ENCODE assay signal across 8 cellular contexts in the genomic region with DNA sequence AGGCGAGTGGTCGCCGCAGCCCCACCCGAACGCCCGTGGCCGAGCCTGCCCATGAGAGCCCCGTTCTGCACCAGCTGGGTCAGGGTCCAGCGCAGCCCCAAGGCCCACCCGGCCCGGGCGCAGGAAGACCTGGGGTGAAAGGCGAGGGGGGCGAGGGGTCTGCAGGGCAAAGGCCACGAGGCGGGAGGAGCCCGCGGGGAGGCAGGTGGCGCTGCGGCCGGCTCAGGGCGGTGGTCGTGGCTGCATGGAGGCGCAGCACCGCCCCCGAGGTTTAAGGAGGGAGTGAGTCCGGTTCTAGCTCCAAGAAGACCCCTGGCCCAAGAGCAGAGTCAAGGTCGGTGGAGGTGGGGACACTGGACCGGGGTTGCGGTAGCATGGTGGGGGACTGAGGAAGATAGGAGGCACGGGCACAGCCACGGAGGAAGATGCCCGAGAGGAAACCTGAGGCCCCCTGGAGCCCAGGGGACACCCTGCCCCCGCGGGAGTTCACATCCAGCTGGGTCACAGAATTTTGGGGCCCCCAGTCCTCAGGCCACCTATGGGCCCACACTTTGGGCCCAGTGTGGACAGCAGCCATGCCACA. TPM values are rescaled to one million over a fixed set of nuclear protein-coding genes. Genes with fewer than 3 reads are reported as not detected.
DNase-seq lines count a peak whose midpoint lies in the region; ATAC-seq and TF ChIP-seq lines count a peak whose summit lies in the region.

No MANE protein-coding gene starts in this region.

- H3K27me3 Mint-ChIP-seq in CD8-positive, alpha-beta memory T cell: peaks cover 0 to 1% of the 10 kb centered on the region in 2 donors
- no peaks in the 10 kb centered on the region for H3K27me3 Mint-ChIP-seq in endodermal cell (ENCODE audit: insufficient read depth)
- no peaks in the 10 kb centered on the region for H3K27me3 Mint-ChIP-seq in osteocyte (ENCODE audit: unreplicated experiment)

- H3K4me1 Mint-ChIP-seq in CD8-positive, alpha-beta memory T cell: peaks cover 8 to 36% (median 9%) of the 10 kb centered on the region in 3 donors
- H3K4me1 Mint-ChIP-seq in endodermal cell (no peaks in the 10 kb centered on the region), osteocyte (ENCODE audit: unreplicated experiment) (peaks cover 10% of the 10 kb centered on the region)

- peak overlapping the region; percentile 94 for H3K4me2 ChIP-seq in OCI-LY7 (ENCODE audit: low read length)

- CTCF ChIA-PET in CD8-positive, alpha-beta memory T cell (lab: Charles Lee): interaction anchor here (0.6 to 3.9 kb wide), 21 partner anchors 9 to 370 kb away, joined by 3 to 33 read pairs (median 4); partner anchors contain the start of genes DENND6B, MAPK11 and SCO2
- CTCF ChIA-PET in OCI-LY7 (lab: Charles Lee; ENCODE audit: unreplicated experiment): no interaction called here

- no peak overlapping the region for H3K27ac ChIP-seq in CD8-positive, alpha-beta memory T cell (ENCODE audit: low read depth, low read length)
- peak overlapping the region; percentile 62 for H3K27ac ChIP-seq in OCI-LY7 (ENCODE audit: low read depth, low read length, poor library complexity, severe bottlenecking)
- no peak overlapping the region for H3K27ac ChIP-seq in endodermal cell (ENCODE audit: low read depth, low read length)

- no peaks in the 10 kb centered on the region for H3K9me3 ChIP-seq in CD8-positive, alpha-beta memory T cell (ENCODE audit: low read length)
- H3K9me3 ChIP-seq in OCI-LY7 (ENCODE audit: low read length) (no peaks in the 10 kb centered on the region), endodermal cell (ENCODE audit: control insufficient read depth, low read length) (no peaks in the 10 kb centered on the region)

- no peaks in the 10 kb centered on the region for H3K27me3 ChIP-seq in CD8-positive, alpha-beta memory T cell (ENCODE audit: insufficient read depth, low read length, poor library complexity, severe bottlenecking)
- H3K27me3 ChIP-seq in endodermal cell (ENCODE audit: control insufficient read depth, insufficient read depth, low read length, poor library complexity, severe bottlenecking): no peaks in the 10 kb centered on the region

- no TSS peak for BruUV-seq in OCI-LY7 (replicated peaks; lab: Mats Ljungman, UMichigan)

- DNase-seq in CD8-positive, alpha-beta memory T cell: no peak
- DNase-seq in OCI-LY7 (ENCODE audit: low spot score) (no peak), endodermal cell (no peak), osteocyte (ENCODE audit: extremely low spot score, unreplicated experiment) (no peak), cortex of kidney (lab: John Stamatoyannopoulos, UW) (no peak), NCI-H2081 (lab: John Stamatoyannopoulos, UW) (no peak), AML-193 (lab: John Stamatoyannopoulos, UW) (no peak)

- H3K4me3 ChIP-seq in CD8-positive, alpha-beta memory T cell (ENCODE audit: low read length): no peak overlapping the region
- H3K4me3 ChIP-seq in OCI-LY7 (ENCODE audit: low read depth, low read length, poor library complexity, severe bottlenecking): peak overlapping the region; percentile 81
- H3K4me3 ChIP-seq in endodermal cell (ENCODE audit: low read length): peak overlapping the region; percentile 86

- H3K9me3 Mint-ChIP-seq in CD8-positive, alpha-beta memory T cell: no peaks in the 10 kb centered on the region
- H3K9me3 Mint-ChIP-seq in endodermal cell (no peaks in the 10 kb centered on the region), osteocyte (ENCODE audit: unreplicated experiment) (no peaks in the 10 kb centered on the region)

- H2AFZ ChIP-seq in OCI-LY7 (ENCODE audit: low read length): no peak overlapping the region

- no peak overlapping the region for H3K9ac ChIP-seq in endodermal cell (ENCODE audit: extremely low read depth, low read length, poor library complexity, severe bottlenecking)

- no peaks in the 10 kb centered on the region for H4K20me1 ChIP-seq in OCI-LY7 (ENCODE audit: insufficient read depth, low read length)

- peaks cover under 1% of the 10 kb centered on the region; the same call in 1 of the 2 replicates for H3K79me2 ChIP-seq in OCI-LY7 (ENCODE audit: insufficient read depth, low read depth, low read length)

- peak overlapping the region in 6 of 7 donors; percentile 15 to 68 (median 54) for H3K4me3 Mint-ChIP-seq in CD8-positive, alpha-beta memory T cell
- H3K4me3 Mint-ChIP-seq in endodermal cell (peak overlapping the region; percentile 65), osteocyte (ENCODE audit: unreplicated experiment) (peak overlapping the region; percentile 26)

- H3K27ac Mint-ChIP-seq in CD8-positive, alpha-beta memory T cell: peak overlapping the region in 5 of 8 donors; percentile 21 to 79 (median 52)
- no peak overlapping the region for H3K27ac Mint-ChIP-seq in endodermal cell
- no peak overlapping the region for H3K27ac Mint-ChIP-seq in osteocyte (ENCODE audit: unreplicated experiment)

- no peak for ATAC-seq in GM19455 (IDR thresholded peaks at IDR 0.05; ENCODE audit: unreplicated experiment)

- TF ChIP-seq CTCF in OCI-LY7 (conservative IDR thresholded peaks at IDR 0.05; ENCODE audit: low read length): no peak
- TF ChIP-seq CTCF in endodermal cell (conservative IDR thresholded peaks at IDR 0.05): no peak
- TF ChIP-seq CTCF in osteocyte (IDR thresholded peaks at IDR 0.05): no peak

- H3K4me1 ChIP-seq in CD8-positive, alpha-beta memory T cell (ENCODE audit: insufficient read depth, low read length): peaks cover 28% of the 10 kb centered on the region
- peaks cover 41% of the 10 kb centered on the region for H3K4me1 ChIP-seq in OCI-LY7 (ENCODE audit: insufficient read depth, low read length, poor library complexity, severe bottlenecking)
- no peaks in the 10 kb centered on the region for H3K4me1 ChIP-seq in endodermal cell (ENCODE audit: control insufficient read depth, insufficient read depth, low read length)

- peaks cover 3% of the 10 kb centered on the region for H3K36me3 ChIP-seq in CD8-positive, alpha-beta memory T cell (ENCODE audit: insufficient read depth, low read length)
- peaks cover 31% of the 10 kb centered on the region for H3K36me3 ChIP-seq in OCI-LY7 (ENCODE audit: insufficient read depth, low read length)
- peaks cover 16% of the 10 kb centered on the region for H3K36me3 ChIP-seq in endodermal cell (ENCODE audit: control insufficient read depth, insufficient read depth, low read length)

- H3K36me3 Mint-ChIP-seq in CD8-positive, alpha-beta memory T cell: peaks cover 0 to 12% (median 5%) of the 10 kb centered on the region in 3 donors
- H3K36me3 Mint-ChIP-seq in endodermal cell (ENCODE audit: low read depth) (peaks cover 18% of the 10 kb centered on the region), osteocyte (ENCODE audit: unreplicated experiment) (no peaks in the 10 kb centered on the region)

- H3K9me2 ChIP-seq in OCI-LY7 (ENCODE audit: insufficient read depth, low read length): no peaks in the 10 kb centered on the region

- intact Hi-C loops in OCI-LY7 (cut with micrococcal nuclease; ENCODE audit: unreplicated experiment): loop anchor here (5.0 kb wide), 3 partner anchors 91 to 371 kb away; partner anchors contain the start of genes CHKB and PPP6R2

- POLR2A ChIA-PET in CD8-positive, alpha-beta memory T cell (lab: Charles Lee): interaction anchor here (0.7 to 2.2 kb wide), 5 partner anchors 75 to 281 kb away, joined by 3 to 7 read pairs (median 4); partner anchors contain the start of genes DENND6B, LMF2, NCAPH2 and SCO2
- POLR2A ChIA-PET in OCI-LY7 (lab: Charles Lee): interaction anchor here (1.2 kb wide), 2 partner anchors 10 to 66 kb away, joined by 3 to 5 read pairs; partner anchors contain the start of gene MAPK12

- 15 to 46% methylated on average over 6 to 35 of the region's 35 CpGs for WGBS in endodermal cell (ENCODE audit: insufficient coverage in 1 of 2, insufficient read length in 1 of 2), 2 experiments

RNA-seq across cellular contexts. Expression of gene HDAC10, which starts 0.5 kb away (rescaled TPM):
- total RNA-seq in CD8-positive, alpha-beta memory T cell: 10 to 100 TPM; 42.5 to 44.7 TPM
- 7.5 TPM for polyA plus RNA-seq in CD8-positive, alpha-beta memory T cell
- 47.4 and 49.4 TPM in 2 replicates for total RNA-seq in OCI-LY7 (2014; rRNA removed; shearing (Covaris generic))
- total RNA-seq in OCI-LY7 (2022) (74.6 and 74.9 TPM in 2 replicates), endodermal cell (10 to 100 TPM; 57.2 to 62.8 TPM), osteocyte (37.7 and 38.3 TPM in 2 replicates)
- 33.2 TPM for polyA plus RNA-seq in endodermal cell (2013, experiment 1 of 2)
- 25.5 TPM for polyA plus RNA-seq in endodermal cell (2013, experiment 2 of 2)

RNA-seq across cellular contexts. Expression of gene TUBGCP6, which starts 6.7 kb away (rescaled TPM):
- total RNA-seq in CD8-positive, alpha-beta memory T cell: 10 to 100 TPM; 51.4 to 52.2 TPM
- 18.6 TPM for polyA plus RNA-seq in CD8-positive, alpha-beta memory T cell
- 52.8 and 57.7 TPM in 2 replicates for total RNA-seq in OCI-LY7 (2014; rRNA removed; shearing (Covaris generic))
- total RNA-seq in OCI-LY7 (2022) (63.2 and 68.8 TPM in 2 replicates), endodermal cell (10 to 100 TPM; 43.7 to 46.0 TPM), osteocyte (52.5 and 55.7 TPM in 2 replicates)
- polyA plus RNA-seq in endodermal cell (2013, experiment 1 of 2): 39.7 TPM
- polyA plus RNA-seq in endodermal cell (2013, experiment 2 of 2): 35.7 TPM

RNA-seq across cellular contexts. Expression of gene MAPK12, which starts 9.9 kb away (rescaled TPM):
- 1 to 10 TPM; 9.3 to 9.7 TPM for total RNA-seq in CD8-positive, alpha-beta memory T cell
- polyA plus RNA-seq in CD8-positive, alpha-beta memory T cell: 0.03 TPM
- total RNA-seq in OCI-LY7 (2014; rRNA removed; shearing (Covaris generic)): 90.8 and 93.6 TPM in 2 replicates
- total RNA-seq in OCI-LY7 (2022): 84.9 and 90.1 TPM in 2 replicates
- total RNA-seq in endodermal cell: 10 to 100 TPM; 46.5 to 57.0 TPM
- polyA plus RNA-seq in endodermal cell (2013, experiment 1 of 2): 14.6 TPM
- polyA plus RNA-seq in endodermal cell (2013, experiment 2 of 2): 13.5 TPM
- total RNA-seq in osteocyte: 24.8 and 27.3 TPM in 2 replicates

RNA-seq across cellular contexts. Expression of gene MAPK11, which starts 18.6 kb away (rescaled TPM):
- 10 to 100 TPM; 12.8 to 13.2 TPM for total RNA-seq in CD8-positive, alpha-beta memory T cell
- polyA plus RNA-seq in CD8-positive, alpha-beta memory T cell: 0.28 TPM
- total RNA-seq in OCI-LY7 (2014; rRNA removed; shearing (Covaris generic)): 12.0 and 13.0 TPM in 2 replicates
- total RNA-seq in OCI-LY7 (2022) (18.6 and 19.7 TPM in 2 replicates), endodermal cell (under 1 TPM; 0.33 to 0.40 TPM), osteocyte (6.4 and 6.9 TPM in 2 replicates)
- 8.8 TPM for polyA plus RNA-seq in endodermal cell (2013, experiment 1 of 2)
- 8.3 TPM for polyA plus RNA-seq in endodermal cell (2013, experiment 2 of 2)

RNA-seq across cellular contexts. Expression of gene SELENOO, which starts 50.8 kb away (rescaled TPM):
- total RNA-seq in CD8-positive, alpha-beta memory T cell: 10 to 100 TPM; 22.3 to 25.9 TPM
- 6.1 TPM for polyA plus RNA-seq in CD8-positive, alpha-beta memory T cell
- total RNA-seq in OCI-LY7 (2014; rRNA removed; shearing (Covaris generic)): 43.7 and 44.2 TPM in 2 replicates
- total RNA-seq in OCI-LY7 (2022) (34.0 and 40.2 TPM in 2 replicates), endodermal cell (10 to 100 TPM; 22.2 to 22.9 TPM), osteocyte (23.9 and 25.0 TPM in 2 replicates)
- polyA plus RNA-seq in endodermal cell (2013, experiment 1 of 2): 17.4 TPM
- polyA plus RNA-seq in endodermal cell (2013, experiment 2 of 2): 17.2 TPM

Comparison
In these comparisons a context has a peak if more than half of its experiments do, and no peak if none do; other contexts are left out.
1. H3K27ac Mint-ChIP-seq: peak in CD8-positive, alpha-beta memory T cell (5 of 8); none in endodermal cell (single experiment) and osteocyte (single experiment).
2. Peak in every context shown above with its lines, with median percentiles within 50 percentile points of each other: H3K4me3 Mint-ChIP-seq.